9 cellular contexts compared by ENCODE assay signal in genomic region chr1:14946011-14946359, GRCh38.
A peak's percentile ranks its signal among the peaks of the same experiment; 100 is the strongest.
DNase-seq lines count a peak whose midpoint lies in the region; ATAC-seq and TF ChIP-seq lines count a peak whose summit lies in the region.
"Had no signal": no experiment of that assay in that cellular context is flagged by ENCODE, and none has a peak within 500 bp of the region (broad histone marks: within the 10 kb centered on the region; RNA-seq: fewer than 3 reads in every experiment).

No MANE protein-coding gene starts in this region.

- H3K4me1 ChIP-seq in foreskin keratinocyte (peaks cover 20% of the 10 kb centered on the region), osteoblast (ENCODE audit: insufficient read depth, low read length) (peaks cover 46% of the 10 kb centered on the region), uterus (peaks cover 0 to 13% of the 10 kb centered on the region in 2 donors)

- peak overlapping the region; percentile 90 for H3K4me2 ChIP-seq in osteoblast (ENCODE audit: insufficient read depth, low read length)

- H3K27me3 ChIP-seq in foreskin keratinocyte (no peaks in the 10 kb centered on the region), osteoblast (ENCODE audit: insufficient read depth, low read length) (no peaks in the 10 kb centered on the region), uterus (no peaks in the 10 kb centered on the region)

- peak; percentile 10 for TF ChIP-seq CTCF in foreskin keratinocyte (conservative IDR thresholded peaks at IDR 0.05)
- TF ChIP-seq CTCF in osteoblast (IDR thresholded peaks at IDR 0.05; ENCODE audit: extremely low read depth, low read depth, low read length) = no peak
- TF ChIP-seq CTCF in uterus (IDR thresholded peaks at IDR 0.05) = no peak

- H4K20me1 ChIP-seq in osteoblast (ENCODE audit: insufficient read depth, low read length) = no peaks in the 10 kb centered on the region

- intact Hi-C loops in Right ventricle myocardium inferior (cut with DNase I) (no loop called here), left ventricle myocardium superior (cut with micrococcal nuclease) (no loop called here), uterus (cut with DNase I; ENCODE audit: low total_unique reads) (no loop called here)

- no peaks in the 10 kb centered on the region for H3K9me3 ChIP-seq in osteoblast (ENCODE audit: low read depth, low read length)
- H3K9me3 ChIP-seq in uterus = no peaks in the 10 kb centered on the region

- peak overlapping the region; percentile 92 for H2AFZ ChIP-seq in osteoblast (ENCODE audit: low read length)

- no peak for TF ChIP-seq POLR2A in uterus (IDR thresholded peaks at IDR 0.05)

- H3K36me3 ChIP-seq in osteoblast (ENCODE audit: insufficient read depth, low read length) = no peaks in the 10 kb centered on the region
- no peaks in the 10 kb centered on the region for H3K36me3 ChIP-seq in uterus

- peak; percentile 16 for ATAC-seq in Right ventricle myocardium inferior
- ATAC-seq in left ventricle myocardium superior = no peak
- peak; percentile 4 for ATAC-seq in foreskin keratinocyte
- ATAC-seq in HG02981 (IDR thresholded peaks at IDR 0.05; ENCODE audit: unreplicated experiment) = no peak

- no peak for DNase-seq in Right ventricle myocardium inferior (ENCODE audit: missing footprints)
- no peak for DNase-seq in left ventricle myocardium superior
- no peak for DNase-seq in foreskin keratinocyte
- peak; percentile 62 for DNase-seq in osteoblast (ENCODE audit: insufficient read length, low spot score, missing footprints)
- DNase-seq in uterus = no peak
- DNase-seq in activated CD4-positive, alpha-beta T cell treated with anti-CD3 and anti-CD28 coated beads, Interleukin-2, amount 50 U/mL, for 4 hours = no peak
- DNase-seq in AG08396 (ENCODE audit: low spot score) = no peak
- DNase-seq: DND-41 had no signal

- H3K27ac ChIP-seq in foreskin keratinocyte (peak overlapping the region; percentile 65), osteoblast (ENCODE audit: low read depth, low read length) (peak overlapping the region; percentile 95), uterus (peak overlapping the region; percentile 75 to 83)

- H3K79me2 ChIP-seq in osteoblast (ENCODE audit: insufficient read depth, low read length) = peaks cover 35% of the 10 kb centered on the region

- H3K4me3 ChIP-seq in osteoblast (ENCODE audit: insufficient read depth, low read length) (peak overlapping the region; percentile 67), uterus (peak overlapping the region in 1 of 2 donors; percentile 25)

Comparison
In these comparisons a context has a peak if more than half of its experiments do, and no peak if none do; other contexts are left out.
1. ATAC-seq: peak in Right ventricle myocardium inferior (single experiment) and foreskin keratinocyte (single experiment); none in left ventricle myocardium superior (single experiment) and HG02981 (single experiment).
2. Peak in every context shown above with its lines, with median percentiles within 50 percentile points of each other: H3K27ac ChIP-seq.